In the genomic region with DNA sequence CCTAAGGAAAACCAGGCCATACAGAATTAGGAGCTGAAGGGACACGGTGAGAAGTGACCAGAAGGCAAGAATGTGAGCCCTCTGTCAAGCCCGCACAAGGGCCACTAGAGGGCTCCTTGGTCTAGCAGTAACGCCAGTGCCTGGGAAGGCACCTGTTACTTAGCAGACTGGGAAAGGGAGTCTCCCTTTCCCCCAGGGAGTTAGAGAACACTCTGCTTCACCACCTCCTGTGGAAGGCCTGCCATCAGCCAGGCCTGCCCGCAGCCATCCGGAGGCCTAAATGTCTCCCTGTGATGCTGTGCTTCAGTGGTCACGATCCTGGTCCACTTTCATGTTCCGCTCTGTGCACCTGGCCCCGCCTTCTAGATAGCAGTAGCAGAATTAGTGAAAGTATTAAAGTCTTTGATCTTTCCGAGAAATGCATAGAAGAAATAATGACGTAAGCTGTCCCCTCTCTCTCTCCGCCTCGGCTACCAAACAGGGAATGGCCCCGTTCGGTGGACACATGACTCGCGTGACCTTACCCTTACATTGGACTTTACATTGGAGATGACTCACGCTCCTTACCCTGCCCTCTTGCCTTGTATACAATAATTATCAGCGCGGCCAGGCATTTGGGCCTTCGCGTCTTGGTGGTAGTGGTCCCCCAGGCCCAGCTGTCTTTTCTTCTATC, we compare ENCODE assay signal across 8 cellular contexts. TPM values are rescaled to one million over a fixed set of nuclear protein-coding genes. Genes with fewer than 3 reads are reported as not detected.
DNase-seq lines count a peak whose midpoint lies in the region; ATAC-seq, FAIRE-seq and TF ChIP-seq lines count a peak whose summit lies in the region.

No MANE protein-coding gene starts in this region.

- H3K79me2 ChIP-seq in Loucy (ENCODE audit: insufficient read depth, low read length): no peaks in the 10 kb centered on the region

- FAIRE-seq in frontal cortex (lab: Jason Lieb, UNC): no peak

- no peak overlapping the region for H3K4me3 ChIP-seq in Loucy (ENCODE audit: low read length, poor library complexity, severe bottlenecking)
- H3K4me3 ChIP-seq in SJCRH30: no peak overlapping the region
- H3K4me3 ChIP-seq in duodenal mucosa (ENCODE audit: low read depth in 1 of 2, low read length in 2 of 2): peak overlapping the region; percentile 50 to 56

- DNase-seq in DMS79 treated with DMSO at 0.1 percent for 48 hours (lab: John Stamatoyannopoulos, UW): peak; percentile 8
- no peak for DNase-seq in DMS79 (lab: John Stamatoyannopoulos, UW)
- peak; percentile 59 to 72 for DNase-seq in SJCRH30
- peak; percentile 58 for DNase-seq in midbrain (lab: John Stamatoyannopoulos, UW)
- no peak for DNase-seq in frontal cortex (ENCODE audit: low spot score in 2 of 2)

- H3K4me2 ChIP-seq in Loucy (ENCODE audit: low read depth, low read length, poor library complexity, severe bottlenecking): no peak overlapping the region

- no peaks in the 10 kb centered on the region for H3F3A ChIP-seq in Loucy (ENCODE audit: low read depth)

- H3K9ac ChIP-seq in Loucy (ENCODE audit: low read depth, low read length, poor library complexity, severe bottlenecking) (no peak overlapping the region), duodenal mucosa (ENCODE audit: low read depth in 1 of 2, low read length in 2 of 2) (peak overlapping the region; percentile 39 to 52)

- H3K36me3 ChIP-seq in Loucy (ENCODE audit: insufficient read depth, low read length) (no peaks in the 10 kb centered on the region), SJCRH30 (no peaks in the 10 kb centered on the region), duodenal mucosa (ENCODE audit: control insufficient read depth in 1 of 2, insufficient read depth in 2 of 2, low read length in 2 of 2) (no peaks in the 10 kb centered on the region)

- H2AFZ ChIP-seq in Loucy (ENCODE audit: low read length): no peak overlapping the region

- H3K27ac ChIP-seq in SJCRH30: no peak overlapping the region
- no peak overlapping the region for H3K27ac ChIP-seq in duodenal mucosa (ENCODE audit: low read depth, low read length)

- no peaks in the 10 kb centered on the region for H4K20me1 ChIP-seq in Loucy (ENCODE audit: insufficient read depth, low read length, poor library complexity, severe bottlenecking)

- no peaks in the 10 kb centered on the region for H3K4me1 ChIP-seq in Loucy (ENCODE audit: insufficient read depth, low read length, poor library complexity, severe bottlenecking)
- no peaks in the 10 kb centered on the region for H3K4me1 ChIP-seq in SJCRH30
- H3K4me1 ChIP-seq in duodenal mucosa (ENCODE audit: control insufficient read depth in 1 of 2, insufficient read depth in 2 of 2, low read length in 2 of 2): peaks cover 0 to 4% of the 10 kb centered on the region in 2 donors

- no peak for ATAC-seq in HG02571 (IDR thresholded peaks at IDR 0.05; ENCODE audit: unreplicated experiment)

- no peaks in the 10 kb centered on the region for H3K27me3 ChIP-seq in Loucy (ENCODE audit: insufficient read depth, low read length, poor library complexity, severe bottlenecking)
- peaks cover 6% of the 10 kb centered on the region; the same call in 1 of the 2 replicates for H3K27me3 ChIP-seq in SJCRH30
- peaks cover 0 to 6% of the 10 kb centered on the region in 2 donors for H3K27me3 ChIP-seq in duodenal mucosa (ENCODE audit: control insufficient read depth in 1 of 2, insufficient read depth in 2 of 2, low read length in 2 of 2)

- no peaks in the 10 kb centered on the region for H3K9me3 ChIP-seq in Loucy (ENCODE audit: insufficient read depth, low read depth, low read length)
- H3K9me3 ChIP-seq in SJCRH30 (replicated peaks): no peaks in the 10 kb centered on the region
- H3K9me3 ChIP-seq in duodenal mucosa (ENCODE audit: control insufficient read depth in 1 of 2, low read length in 2 of 2): no peaks in the 10 kb centered on the region

- H3K9me2 ChIP-seq in Loucy (replicated peaks; ENCODE audit: low read depth, low read length): no peaks in the 10 kb centered on the region

- TF ChIP-seq CTCF in Loucy (conservative IDR thresholded peaks at IDR 0.05; ENCODE audit: low read length): peak; percentile 73

RNA-seq across cellular contexts. Expression of gene GSTP1, which starts 10.7 kb away (rescaled TPM):
- total RNA-seq in SJCRH30 (2014; rRNA removed; shearing (Covaris generic)): 192 and 275 TPM in 2 replicates
- 206 TPM for total RNA-seq in frontal cortex

RNA-seq across cellular contexts. Expression of gene NDUFV1, which starts 33.9 kb away (rescaled TPM):
- 116 and 137 TPM in 2 replicates for total RNA-seq in SJCRH30 (2014; rRNA removed; shearing (Covaris generic))
- 182 TPM for total RNA-seq in frontal cortex

RNA-seq across cellular contexts. Expression of gene CABP2, which starts 49.6 kb away (rescaled TPM):
- not detected in 2 replicates for total RNA-seq in SJCRH30 (2014; rRNA removed; shearing (Covaris generic))
- not detected for total RNA-seq in frontal cortex

RNA-seq across cellular contexts. Expression of gene NUDT8, which starts 56.9 kb away (rescaled TPM):
- 0.76 and 2.4 TPM in 2 replicates for total RNA-seq in SJCRH30 (2014; rRNA removed; shearing (Covaris generic))
- total RNA-seq in frontal cortex: 1.2 TPM

Comparison
In these comparisons a context has a peak if more than half of its experiments do, and no peak if none do; other contexts are left out.
1. DNase-seq: peak in DMS79 treated with DMSO at 0.1 percent for 48 hours (single experiment), SJCRH30 (2 of 2) and midbrain (single experiment); none in DMS79 (single experiment) and frontal cortex (0 of 2).
2. H3K4me3 ChIP-seq: peak in duodenal mucosa (2 of 2); none in Loucy (single experiment) and SJCRH30 (single experiment).